Comparison of ENCODE assay signal across 1 cellular context in the genomic region with DNA sequence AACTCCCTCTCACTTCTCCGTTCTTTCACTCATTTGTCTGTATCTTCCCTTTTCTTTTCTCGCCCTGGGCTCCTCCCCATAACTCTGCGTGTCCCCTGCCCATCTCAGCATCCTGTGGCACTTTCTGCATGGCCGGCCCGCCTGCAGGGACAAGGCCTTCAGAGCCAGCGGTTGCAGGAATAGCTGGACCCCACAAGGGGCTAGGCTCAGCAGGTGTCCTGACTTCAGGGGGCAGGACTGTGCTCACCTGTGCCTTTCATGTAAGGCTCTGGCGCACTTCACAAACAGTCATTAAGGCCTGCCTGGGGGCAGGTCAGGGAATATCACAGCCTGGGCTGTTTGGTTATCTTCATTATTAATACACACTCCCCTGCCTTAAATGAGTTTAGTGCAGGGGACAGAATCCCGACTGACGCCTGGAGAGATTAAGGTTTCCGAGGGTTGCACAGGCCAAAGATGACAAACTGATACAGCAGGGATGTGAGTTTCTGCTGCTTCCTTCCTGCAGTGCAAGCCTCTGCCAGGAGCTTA.
TF ChIP-seq lines count a peak whose summit lies in the region.

No MANE protein-coding gene starts in this region.

TF ChIP-seq in GM23338, 12 proteins besides CTCF, POLR2A, EP300 and RAD21 (continued from another document):
- TF ChIP-seq, protein P1, sequence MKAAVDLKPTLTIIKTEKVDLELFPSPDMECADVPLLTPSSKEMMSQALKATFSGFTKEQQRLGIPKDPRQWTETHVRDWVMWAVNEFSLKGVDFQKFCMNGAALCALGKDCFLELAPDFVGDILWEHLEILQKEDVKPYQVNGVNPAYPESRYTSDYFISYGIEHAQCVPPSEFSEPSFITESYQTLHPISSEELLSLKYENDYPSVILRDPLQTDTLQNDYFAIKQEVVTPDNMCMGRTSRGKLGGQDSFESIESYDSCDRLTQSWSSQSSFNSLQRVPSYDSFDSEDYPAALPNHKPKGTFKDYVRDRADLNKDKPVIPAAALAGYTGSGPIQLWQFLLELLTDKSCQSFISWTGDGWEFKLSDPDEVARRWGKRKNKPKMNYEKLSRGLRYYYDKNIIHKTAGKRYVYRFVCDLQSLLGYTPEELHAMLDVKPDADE (IDR thresholded peaks at IDR 0.05): no peak
